ENCODE assay signal across 8 cellular contexts in the genomic region with DNA sequence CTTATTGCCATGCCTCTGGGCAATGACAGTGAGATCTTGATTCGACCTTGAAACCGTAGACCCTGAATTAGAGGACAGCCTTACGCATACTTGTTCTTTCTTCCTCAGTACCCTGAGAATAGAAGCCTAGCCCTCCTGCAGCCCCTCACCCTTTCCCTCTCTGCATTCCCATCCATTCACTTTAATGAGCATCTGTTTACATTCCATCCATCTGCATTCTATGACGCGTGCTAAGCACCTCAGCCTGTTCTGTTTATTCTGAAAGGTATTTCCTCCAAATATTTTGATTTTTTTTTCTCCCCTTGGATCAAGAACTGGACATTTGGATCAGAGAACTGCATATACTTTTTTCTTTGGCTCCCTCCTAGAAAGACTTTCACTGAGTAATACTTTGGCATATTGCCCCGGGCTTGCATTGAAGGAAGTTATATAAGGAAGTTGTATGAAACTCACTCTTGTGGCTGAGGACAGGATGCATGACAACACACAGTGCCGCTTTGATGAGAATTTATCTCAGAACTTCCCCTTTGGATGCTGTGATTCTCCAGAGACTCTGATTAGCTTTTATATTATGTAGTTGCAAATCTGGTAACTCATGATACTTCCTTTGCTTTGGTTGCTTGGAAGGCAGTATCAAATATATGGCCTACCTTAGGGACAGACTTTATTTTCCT. TPM values are rescaled to one million over a fixed set of nuclear protein-coding genes. Genes with fewer than 3 reads are reported as not detected.
DNase-seq lines count a peak whose midpoint lies in the region; ATAC-seq and TF ChIP-seq lines count a peak whose summit lies in the region.

No MANE protein-coding gene starts in this region.

- H3K36me3 ChIP-seq in prostate gland: no peaks in the 10 kb centered on the region

- no peaks in the 10 kb centered on the region for H3K27me3 ChIP-seq in prostate gland (replicated peaks; ENCODE audit: insufficient read depth)

- H3K4me1 ChIP-seq in prostate gland (replicated peaks): no peaks in the 10 kb centered on the region

- DNase-seq in AML-193 (lab: John Stamatoyannopoulos, UW) (peak; percentile 97), T-helper 9 cell (peak; percentile 12), foreskin fibroblast (peak; percentile 86 to 94), prostate gland (ENCODE audit: low spot score) (peak; percentile 83), GM19240 (ENCODE audit: insufficient read length, low spot score) (no peak)

- 19% methylated on average over 7 of the region's 7 CpGs for WGBS in prostate gland

- intact Hi-C loops in prostate gland (cut with DNase I): no loop called here

- TF ChIP-seq POLR2A in prostate gland (IDR thresholded peaks at IDR 0.05): no peak

- ATAC-seq in HG03378 (IDR thresholded peaks at IDR 0.05; ENCODE audit: unreplicated experiment) (peak; percentile 33), GM19467 (IDR thresholded peaks at IDR 0.05; ENCODE audit: unreplicated experiment) (no peak), GM18502 (IDR thresholded peaks at IDR 0.05; ENCODE audit: poor library complexity, unreplicated experiment) (no peak)

- no peak overlapping the region for H3K4me3 ChIP-seq in foreskin fibroblast (ENCODE audit: low read depth in 1 of 2, low read length in 2 of 2)
- no peak overlapping the region for H3K4me3 ChIP-seq in prostate gland

- H3K27ac ChIP-seq in prostate gland: peak overlapping the region; percentile 0 to 38

- no peaks in the 10 kb centered on the region for H3K9me3 ChIP-seq in prostate gland

- TF ChIP-seq CTCF in foreskin fibroblast (IDR thresholded peaks at IDR 0.05; ENCODE audit: low read depth, low read length) (no peak), prostate gland (IDR thresholded peaks at IDR 0.05) (no peak)

RNA-seq across cellular contexts. Expression of a gene that starts 15.7 kb away (rescaled TPM):
- 10 to 100 TPM; 15.8 to 25.9 TPM for total RNA-seq in prostate gland

RNA-seq across cellular contexts. Expression of a gene that starts 16.2 kb away (rescaled TPM):
- 1 to 10 TPM in 1 of 2 donors, under 1 TPM in 1; 0.46 to 5.1 TPM for total RNA-seq in prostate gland

RNA-seq across cellular contexts. Expression of a gene that starts 25.4 kb away (rescaled TPM):
- not detected for total RNA-seq in prostate gland

RNA-seq across cellular contexts. Expression of a gene that starts 29.9 kb away (rescaled TPM):
- total RNA-seq in prostate gland: 10 to 100 TPM; 38.6 to 39.7 TPM

RNA-seq across cellular contexts. Expression of a gene that starts 32.7 kb away (rescaled TPM):
- 1 to 10 TPM in 1 of 2 donors, under 1 TPM in 1; 0.68 to 9.2 TPM for total RNA-seq in prostate gland
